8 cellular contexts compared by ENCODE assay signal in genomic region chr19:56080669-56081401, GRCh38. TPM values are rescaled to one million over a fixed set of nuclear protein-coding genes. Genes with fewer than 3 reads are reported as not detected.
DNase-seq lines count a peak whose midpoint lies in the region; ATAC-seq, FAIRE-seq and TF ChIP-seq lines count a peak whose summit lies in the region.

No MANE protein-coding gene starts in this region.

- H3K4me3 ChIP-seq in BE2C (ENCODE audit: low read depth, low read length) (peak overlapping the region; percentile 63), stomach smooth muscle (ENCODE audit: low read length in 2 of 2) (peak overlapping the region; percentile 67 to 70)

- peaks cover 7% of the 10 kb centered on the region for H3K4me1 Mint-ChIP-seq in activated T-helper 2 cell treated with anti-CD3 and anti-CD28 coated beads, Interferon-gamma antibody, Interleukin-2, Interleukin-4, amounts not matched to agents 10 μg/mL and 5 μg/mL and 100 μg/mL, durations not matched to agents 14 hours and 24 hours and 36 hours (ENCODE audit: low read depth)

- H3K9me3 ChIP-seq in BE2C (no peaks in the 10 kb centered on the region), stomach smooth muscle (ENCODE audit: control insufficient read depth in 2 of 2, low read length in 2 of 2) (no peaks in the 10 kb centered on the region)

- H3K27ac ChIP-seq in foreskin keratinocyte (no peak overlapping the region), stomach smooth muscle (ENCODE audit: low read length) (no peak overlapping the region)

- peak overlapping the region; percentile 36 to 37 for H3K9ac ChIP-seq in stomach smooth muscle (ENCODE audit: low read length in 2 of 2)

- no peaks in the 10 kb centered on the region for H3K27me3 Mint-ChIP-seq in activated T-helper 2 cell treated with anti-CD3 and anti-CD28 coated beads, Interferon-gamma antibody, Interleukin-2, Interleukin-4, amounts not matched to agents 10 μg/mL and 5 μg/mL and 100 μg/mL, durations not matched to agents 14 hours and 24 hours and 36 hours (ENCODE audit: low read depth)

- H3K4me1 ChIP-seq in BE2C (no peaks in the 10 kb centered on the region), foreskin keratinocyte (no peaks in the 10 kb centered on the region), stomach smooth muscle (ENCODE audit: control insufficient read depth, insufficient read depth, low read length) (peaks cover 13% of the 10 kb centered on the region)

- FAIRE-seq in RCC 7860 (lab: Jason Lieb, UNC) = no peak

- H3K9me3 Mint-ChIP-seq in activated T-helper 2 cell treated with anti-CD3 and anti-CD28 coated beads, Interferon-gamma antibody, Interleukin-2, Interleukin-4, amounts not matched to agents 10 μg/mL and 5 μg/mL and 100 μg/mL, durations not matched to agents 14 hours and 24 hours and 36 hours = no peaks in the 10 kb centered on the region

- H3K36me3 ChIP-seq in BE2C (no peaks in the 10 kb centered on the region), stomach smooth muscle (ENCODE audit: control insufficient read depth in 2 of 2, insufficient read depth in 2 of 2, low read length in 2 of 2) (peaks cover 0 to 3% of the 10 kb centered on the region in 2 donors)

- no peaks in the 10 kb centered on the region for H3K36me3 Mint-ChIP-seq in activated T-helper 2 cell treated with anti-CD3 and anti-CD28 coated beads, Interferon-gamma antibody, Interleukin-2, Interleukin-4, amounts not matched to agents 10 μg/mL and 5 μg/mL and 100 μg/mL, durations not matched to agents 14 hours and 24 hours and 36 hours (ENCODE audit: low read depth)

- TF ChIP-seq CTCF in BE2C (IDR thresholded peaks at IDR 0.05; ENCODE audit: low read depth, low read length) (peak; percentile 72), foreskin keratinocyte (conservative IDR thresholded peaks at IDR 0.05) (peak; percentile 70)

- intact Hi-C loops in activated T-helper 2 cell treated with anti-CD3 and anti-CD28 coated beads, Interferon-gamma antibody, Interleukin-2, Interleukin-4, amounts not matched to agents 10 μg/mL and 5 μg/mL and 100 μg/mL, durations not matched to agents 14 hours and 24 hours and 36 hours (cut with micrococcal nuclease) = loop anchor here (2.0 to 5.0 kb wide), 2 partner anchors 92 to 171 kb away; no protein-coding TSS in a partner anchor

- no peak overlapping the region for H3K27ac Mint-ChIP-seq in activated T-helper 2 cell treated with anti-CD3 and anti-CD28 coated beads, Interferon-gamma antibody, Interleukin-2, Interleukin-4, amounts not matched to agents 10 μg/mL and 5 μg/mL and 100 μg/mL, durations not matched to agents 14 hours and 24 hours and 36 hours

- H3K4me3 Mint-ChIP-seq in activated T-helper 2 cell treated with anti-CD3 and anti-CD28 coated beads, Interferon-gamma antibody, Interleukin-2, Interleukin-4, amounts not matched to agents 10 μg/mL and 5 μg/mL and 100 μg/mL, durations not matched to agents 14 hours and 24 hours and 36 hours (ENCODE audit: low read depth) = peak overlapping the region; percentile 49

- peak; percentile 72 for ATAC-seq in foreskin keratinocyte

- H3K27me3 ChIP-seq in BE2C = no peaks in the 10 kb centered on the region
- H3K27me3 ChIP-seq in foreskin keratinocyte = peaks cover 13% of the 10 kb centered on the region
- H3K27me3 ChIP-seq in stomach smooth muscle (ENCODE audit: control insufficient read depth in 1 of 2, insufficient read depth in 2 of 2, low read length in 2 of 2) = peaks cover 5 to 10% of the 10 kb centered on the region in 2 donors

- DNase-seq in BE2C (peak; percentile 86), GM19240 (ENCODE audit: insufficient read length, low spot score) (peak; percentile 83), HT1080 (ENCODE audit: low read depth) (peak; percentile 51), RCC 7860 (ENCODE audit: low spot score) (peak; percentile 12), foreskin keratinocyte (peak in 1 of 2 donors; percentile 39), non-pigmented ciliary epithelial cell (ENCODE audit: low read depth) (peak; percentile 30)
- peak; percentile 53 for DNase-seq in activated T-helper 2 cell treated with anti-CD3 and anti-CD28 coated beads, Interferon-gamma antibody, Interleukin-2, Interleukin-4, amounts not matched to agents 10 μg/mL and 5 μg/mL and 100 μg/mL, durations not matched to agents 14 hours and 24 hours and 36 hours (ENCODE audit: low spot score)

RNA-seq across cellular contexts. Expression of gene ZNF787, which starts 40.3 kb away (rescaled TPM):
- 116 TPM for polyA plus RNA-seq in BE2C (2012; ENCODE audit: insufficient read depth, insufficient read length, low read depth)
- 75.1 and 81.6 TPM in 2 replicates for total RNA-seq in HT1080 (2014; rRNA removed; shearing (Covaris generic))
- polyA plus RNA-seq in HT1080 (2015; cell fraction: cytosol; rRNA removed) = 26.3 and 35.3 TPM in 2 replicates
- 21.1 and 21.7 TPM in 2 replicates for polyA plus RNA-seq in HT1080 (2015; cell fraction: nucleus; rRNA removed)
- total RNA-seq in activated T-helper 2 cell treated with anti-CD3 and anti-CD28 coated beads, Interferon-gamma antibody, Interleukin-2, Interleukin-4, amounts not matched to agents 10 μg/mL and 5 μg/mL and 100 μg/mL, durations not matched to agents 14 hours and 24 hours and 36 hours = 35.7 and 37.8 TPM in 2 replicates
- 28.6 and 29.1 TPM in 2 replicates for total RNA-seq in foreskin keratinocyte
- 32.3 and 32.5 TPM in 2 replicates for polyA plus RNA-seq in foreskin keratinocyte
